Comparison of ENCODE assay signal across 8 cellular contexts in genomic region chr10:129031233-129032150, GRCh38.
DNase-seq lines count a peak whose midpoint lies in the region; ATAC-seq, FAIRE-seq and TF ChIP-seq lines count a peak whose summit lies in the region.

No MANE protein-coding gene starts in this region.

- H3K4me3 ChIP-seq in cardiac fibroblast (replicated peaks in 1 of 2; ENCODE audit: low read depth in 2 of 2, low read length in 2 of 2): no peak overlapping the region
- no peak overlapping the region for H3K4me3 ChIP-seq in left lung

- H3K27me3 ChIP-seq in left lung: peaks cover 42 to 90% of the 10 kb centered on the region in 2 donors

- ATAC-seq in left lung: peak; percentile 97

- H3K27ac ChIP-seq in left lung: no peak overlapping the region

- DNase-seq in AG08396 (ENCODE audit: low spot score) (peak; percentile 63), GM18507 (ENCODE audit: extremely low spot score, insufficient read length, low read depth) (peak; percentile 30), HuH-7.5 (ENCODE audit: low spot score) (peak; percentile 81), T1000 (lab: John Stamatoyannopoulos, UW) (peak; percentile 32), cardiac fibroblast (ENCODE audit: low read depth in 2 of 2) (peak; percentile 59 to 75), left lung (no peak), posterior vena cava (ENCODE audit: low spot score) (no peak)
- peak; percentile 73 for DNase-seq in stimulated activated CD8-positive, alpha-beta memory T cell treated with anti-CD3 and anti-CD28 coated beads, Interleukin-4, amount 100 ng/mL, for 48 hours

- H3K9me3 ChIP-seq in left lung: no peaks in the 10 kb centered on the region

- H3K4me1 ChIP-seq in left lung: no peaks in the 10 kb centered on the region

- TF ChIP-seq CTCF in cardiac fibroblast (IDR thresholded peaks at IDR 0.05; ENCODE audit: low read depth, low read length) (peak; percentile 98), left lung (IDR thresholded peaks at IDR 0.05) (peak; percentile 70 to 82)

- no peaks in the 10 kb centered on the region for H3K36me3 ChIP-seq in left lung

- FAIRE-seq in GM18507 (lab: Jason Lieb, UNC): peak; percentile 70

- intact Hi-C loops in left lung (cut with DNase I): loop anchor here in 1 of 2 donors (10.0 kb wide), 1 partner anchor 933 kb away; the partner anchor contains the start of gene EBF3
- intact Hi-C loops in posterior vena cava (cut with DNase I): loop anchor here in 1 of 2 donors (5.0 kb wide), 1 partner anchor 936 kb away; no protein-coding TSS in a partner anchor

Comparison
In these comparisons a context has a peak if more than half of its experiments do, and no peak if none do; other contexts are left out.
1. DNase-seq: peak in AG08396 (single experiment), GM18507 (single experiment), HuH-7.5 (single experiment), T1000 (single experiment), cardiac fibroblast (2 of 2) and stimulated activated CD8-positive, alpha-beta memory T cell treated with anti-CD3 and anti-CD28 coated beads, Interleukin-4, amount 100 ng/mL, for 48 hours (single experiment); none in left lung (0 of 2) and posterior vena cava (single experiment).